8 cellular contexts compared by ENCODE assay signal in the genomic region with DNA sequence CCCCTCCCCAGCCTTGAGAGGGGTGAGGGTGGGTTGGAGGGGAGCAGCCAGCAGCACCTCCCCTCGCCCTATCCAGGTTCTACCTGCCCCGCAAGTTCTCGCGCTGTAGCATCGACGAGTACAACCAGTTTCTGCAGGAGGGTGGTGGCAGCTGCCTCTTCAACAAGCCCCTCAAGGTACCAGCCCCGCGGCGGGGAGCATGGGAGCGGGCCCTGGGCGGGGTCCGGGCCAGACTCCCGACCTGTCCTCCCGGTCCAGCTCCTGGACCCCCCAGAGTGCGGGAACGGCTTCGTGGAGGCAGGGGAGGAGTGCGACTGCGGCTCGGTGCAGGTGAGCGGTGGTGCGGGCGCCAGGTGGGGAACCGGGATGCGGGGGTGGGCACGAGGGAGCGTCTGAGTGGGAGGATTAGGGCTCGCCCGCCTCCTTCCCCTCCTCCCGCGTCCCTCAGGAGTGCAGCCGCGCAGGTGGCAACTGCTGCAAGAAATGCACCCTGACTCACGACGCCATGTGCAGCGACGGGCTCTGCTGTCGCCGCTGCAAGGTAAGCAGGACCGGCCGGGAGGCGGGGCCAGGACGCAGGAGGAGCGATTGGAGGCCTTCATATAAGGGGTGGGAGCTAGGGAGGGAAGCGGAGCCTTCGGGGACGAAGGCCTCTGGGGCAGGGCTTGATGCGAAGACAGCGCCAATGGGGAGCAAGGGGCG. TPM values are rescaled to one million over a fixed set of nuclear protein-coding genes. Genes with fewer than 3 reads are reported as not detected.
A peak's percentile ranks its signal among the peaks of the same experiment; 100 is the strongest.
DNase-seq lines count a peak whose midpoint lies in the region; ATAC-seq and TF ChIP-seq lines count a peak whose summit lies in the region.

No MANE protein-coding gene starts in this region.

- peaks cover 15% of the 10 kb centered on the region for H3K4me1 Mint-ChIP-seq in activated CD4-positive, alpha-beta memory T cell treated with anti-CD3 and anti-CD28 coated beads, Interleukin-2, amount 10 ng/mL, durations not matched to agents 7 days and 5 days
- H3K4me1 Mint-ChIP-seq in memory B cell: peaks cover 18% of the 10 kb centered on the region

- H3K4me1 ChIP-seq in ectodermal cell (ENCODE audit: control insufficient read depth, insufficient read depth, low read length): no peaks in the 10 kb centered on the region

- H3K4me3 ChIP-seq in ectodermal cell (ENCODE audit: insufficient read depth, low read depth, low read length): peak overlapping the region; percentile 62

- H3K27me3 Mint-ChIP-seq in activated CD4-positive, alpha-beta memory T cell treated with anti-CD3 and anti-CD28 coated beads, Interleukin-2, amount 10 ng/mL, durations not matched to agents 7 days and 5 days: peaks cover 8% of the 10 kb centered on the region
- H3K27me3 Mint-ChIP-seq in memory B cell: peaks cover 11% of the 10 kb centered on the region

- no peaks in the 10 kb centered on the region for H3K9me3 ChIP-seq in ectodermal cell (ENCODE audit: control insufficient read depth, low read length)

- H3K9me3 Mint-ChIP-seq in activated CD4-positive, alpha-beta memory T cell treated with anti-CD3 and anti-CD28 coated beads, Interleukin-2, amount 10 ng/mL, durations not matched to agents 7 days and 5 days: no peaks in the 10 kb centered on the region
- no peaks in the 10 kb centered on the region for H3K9me3 Mint-ChIP-seq in memory B cell

- ATAC-seq in GM19372 (IDR thresholded peaks at IDR 0.05; ENCODE audit: low read depth, unreplicated experiment) (peak; percentile 82), HG03469 (IDR thresholded peaks at IDR 0.05; ENCODE audit: unreplicated experiment) (peak; percentile 62), memory B cell (ENCODE audit: low read depth) (peak; percentile 85)

- POLR2A ChIA-PET in activated CD4-positive, alpha-beta memory T cell treated with anti-CD3 and anti-CD28 coated beads, Interleukin-2, amount 10 ng/mL, durations not matched to agents 7 days and 5 days (lab: Charles Lee): interaction anchor here (1.3 to 1.9 kb wide), 4 partner anchors 53 to 246 kb away, joined by 3 to 5 read pairs (median 4); partner anchors contain the start of gene EFTUD2

- H3K36me3 Mint-ChIP-seq in activated CD4-positive, alpha-beta memory T cell treated with anti-CD3 and anti-CD28 coated beads, Interleukin-2, amount 10 ng/mL, durations not matched to agents 7 days and 5 days (ENCODE audit: low read depth): no peaks in the 10 kb centered on the region
- H3K36me3 Mint-ChIP-seq in memory B cell: no peaks in the 10 kb centered on the region

- TF ChIP-seq CTCF in C4-2B (conservative IDR thresholded peaks at IDR 0.05): peak; percentile 86

- peak overlapping the region; percentile 52 for H3K27ac Mint-ChIP-seq in activated CD4-positive, alpha-beta memory T cell treated with anti-CD3 and anti-CD28 coated beads, Interleukin-2, amount 10 ng/mL, durations not matched to agents 7 days and 5 days
- peak overlapping the region; percentile 42 for H3K27ac Mint-ChIP-seq in memory B cell

- CTCF ChIA-PET in activated CD4-positive, alpha-beta memory T cell treated with anti-CD3 and anti-CD28 coated beads, Interleukin-2, amount 10 ng/mL, durations not matched to agents 7 days and 5 days (lab: Charles Lee): interaction anchor here (0.6 to 11.7 kb wide), 15 partner anchors 13 to 360 kb away, joined by 3 to 144 read pairs (median 4); partner anchors contain the start of gene ACBD4

- peak overlapping the region; percentile 71 for H3K27ac ChIP-seq in C4-2B
- no peak overlapping the region for H3K27ac ChIP-seq in ectodermal cell (ENCODE audit: insufficient read depth, low read depth, low read length, poor library complexity, severe bottlenecking)

- H3K27me3 ChIP-seq in ectodermal cell (ENCODE audit: control insufficient read depth, insufficient read depth, low read length, poor library complexity, severe bottlenecking): peaks cover 21% of the 10 kb centered on the region

- DNase-seq in NCI-H748 (lab: John Stamatoyannopoulos, UW; ENCODE audit: unreplicated experiment) (peak; percentile 99), memory B cell (ENCODE audit: low spot score in 2 of 2) (peak; percentile 74 to 84)
- DNase-seq in activated CD4-positive, alpha-beta memory T cell treated with anti-CD3 and anti-CD28 coated beads, Interleukin-2, amount 10 ng/mL, durations not matched to agents 7 days and 5 days: peak; percentile 98
- DNase-seq in stimulated activated CD4-positive, alpha-beta T cell treated with anti-CD3 and anti-CD28 coated beads, TNF-alpha, amount 100 ng/mL, for 48 hours (ENCODE audit: low read depth in 3 of 3): peak; percentile 93 to 97 (median 97)

- H3K4me3 Mint-ChIP-seq in activated CD4-positive, alpha-beta memory T cell treated with anti-CD3 and anti-CD28 coated beads, Interleukin-2, amount 10 ng/mL, durations not matched to agents 7 days and 5 days: peak overlapping the region; percentile 75
- peak overlapping the region; percentile 96 for H3K4me3 Mint-ChIP-seq in memory B cell

- 0% methylated on average over 50 of the region's 50 CpGs for WGBS in ectodermal cell, 2 experiments

- no peaks in the 10 kb centered on the region for H3K36me3 ChIP-seq in ectodermal cell (ENCODE audit: control insufficient read depth, insufficient read depth, low read length)

RNA-seq across cellular contexts. Expression of gene ADAM11, which starts 16.5 kb away (rescaled TPM):
- total RNA-seq in activated CD4-positive, alpha-beta memory T cell treated with anti-CD3 and anti-CD28 coated beads, Interleukin-2, amount 10 ng/mL, durations not matched to agents 7 days and 5 days: under 1 TPM; 0.28 to 0.43 TPM
- polyA plus RNA-seq in ectodermal cell (2013, experiment 1 of 4): 9.5 TPM
- polyA plus RNA-seq in ectodermal cell (2013, experiment 2 of 4): 9.9 TPM
- polyA plus RNA-seq in ectodermal cell (2013, experiment 3 of 4): 6.6 TPM
- 7.2 TPM for polyA plus RNA-seq in ectodermal cell (2013, experiment 4 of 4)

RNA-seq across cellular contexts. Expression of gene GJC1, which starts 54.8 kb away (rescaled TPM):
- total RNA-seq in activated CD4-positive, alpha-beta memory T cell treated with anti-CD3 and anti-CD28 coated beads, Interleukin-2, amount 10 ng/mL, durations not matched to agents 7 days and 5 days: under 1 TPM; 0.78 to 0.88 TPM
- polyA plus RNA-seq in ectodermal cell (2013, experiment 1 of 4): 81.6 TPM
- polyA plus RNA-seq in ectodermal cell (2013, experiment 2 of 4): 90.5 TPM
- polyA plus RNA-seq in ectodermal cell (2013, experiment 3 of 4): 67.7 TPM
- polyA plus RNA-seq in ectodermal cell (2013, experiment 4 of 4): 71.5 TPM
